ENCODE assay signal across 9 cellular contexts in the genomic region with DNA sequence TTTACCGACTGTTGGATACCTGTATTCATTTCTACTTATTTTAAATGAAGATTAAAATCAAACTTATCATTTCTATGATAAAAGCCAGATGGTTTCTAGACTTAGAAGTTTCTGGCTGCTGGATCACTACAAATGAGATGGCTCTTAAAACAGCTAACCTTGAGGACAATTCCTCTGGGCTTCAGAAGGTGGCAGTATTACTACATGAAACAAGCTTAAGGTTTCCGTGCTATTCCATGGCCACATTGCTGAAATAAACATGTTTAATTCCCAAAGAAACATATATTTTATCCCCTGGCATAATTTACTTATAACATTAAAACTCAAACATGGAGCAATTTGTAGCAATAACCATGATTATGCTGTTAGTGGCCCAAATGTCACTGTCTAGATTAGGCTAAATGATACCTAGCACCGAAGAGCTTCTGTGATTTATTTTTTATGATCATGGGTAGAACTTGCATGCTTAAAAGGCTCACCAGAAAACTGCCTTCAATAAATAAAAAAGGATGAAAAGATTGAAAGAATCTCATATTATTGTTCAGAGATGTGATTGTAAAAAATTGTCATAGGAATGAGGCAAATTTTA.
DNase-seq lines count a peak whose midpoint lies in the region; ATAC-seq and FAIRE-seq lines count a peak whose summit lies in the region.
"Had no signal": no experiment of that assay in that cellular context is flagged by ENCODE, and none has a peak within 500 bp of the region (broad histone marks: within the 10 kb centered on the region; RNA-seq: fewer than 3 reads in every experiment).

No MANE protein-coding gene starts in this region.

- no peaks in the 10 kb centered on the region for H3K36me3 ChIP-seq in SK-N-MC (ENCODE audit: insufficient read depth, low read length)
- H3K36me3 ChIP-seq in MG63 = no peaks in the 10 kb centered on the region
- H3K36me3 ChIP-seq: BLaER1 treated with 17β-estradiol and CSF1 and Interleukin-3, amounts not matched to agents 10 nM and 100 nM had no signal

- H3K4me3 ChIP-seq in SK-N-MC = no peak overlapping the region
- H3K4me3 ChIP-seq in MG63 = no peak overlapping the region
- H3K4me3 ChIP-seq: BLaER1 treated with 17β-estradiol and CSF1 and Interleukin-3, amounts not matched to agents 10 nM and 100 nM had no signal

- DNase-seq in NCI-H1092 treated with DMSO at 0.1 percent for 48 hours (lab: John Stamatoyannopoulos, UW) = peak; percentile 2
- DNase-seq in NCI-H1092 (lab: John Stamatoyannopoulos, UW) = no peak
- DNase-seq in HTR-8/SVneo (ENCODE audit: insufficient read length, low spot score) = peak; percentile 38
- DNase-seq in SK-N-MC (ENCODE audit: low read depth, low spot score) = peak; percentile 37
- peak in 1 of 2 donors; percentile 28 for DNase-seq in frontal cortex (ENCODE audit: low spot score in 2 of 2)
- no peak for DNase-seq in sciatic nerve (ENCODE audit: low spot score)
- no peak for DNase-seq in MG63
- DNase-seq in islet precursor cell = no peak

- no peak overlapping the region for H3K27ac ChIP-seq in SK-N-MC
- H3K27ac ChIP-seq: BLaER1 treated with 17β-estradiol and CSF1 and Interleukin-3, amounts not matched to agents 10 nM and 100 nM had no signal

- no peaks in the 10 kb centered on the region for H3K27me3 ChIP-seq in MG63
- H3K27me3 ChIP-seq: BLaER1 treated with 17β-estradiol and CSF1 and Interleukin-3, amounts not matched to agents 10 nM and 100 nM had no signal

- ATAC-seq in sciatic nerve = peak; percentile 63

- intact Hi-C loops in sciatic nerve (cut with DNase I) = no loop called here

- H3K9me3 ChIP-seq in SK-N-MC (ENCODE audit: low read depth, low read length) (no peaks in the 10 kb centered on the region), MG63 (no peaks in the 10 kb centered on the region)
- H3K9me3 ChIP-seq: BLaER1 treated with 17β-estradiol and CSF1 and Interleukin-3, amounts not matched to agents 10 nM and 100 nM had no signal

- no peak overlapping the region for H3K9ac ChIP-seq in SK-N-MC (ENCODE audit: insufficient read length)
- H3K9ac ChIP-seq: BLaER1 treated with 17β-estradiol and CSF1 and Interleukin-3, amounts not matched to agents 10 nM and 100 nM had no signal

- FAIRE-seq in HTR-8/SVneo (lab: Jason Lieb, UNC) (no peak), frontal cortex (lab: Jason Lieb, UNC) (peak; percentile 6)

Comparison
In these comparisons a context has a peak if more than half of its experiments do, and no peak if none do; other contexts are left out.
1. DNase-seq: peak in NCI-H1092 treated with DMSO at 0.1 percent for 48 hours (single experiment), HTR-8/SVneo (single experiment) and SK-N-MC (single experiment); none in NCI-H1092 (single experiment), sciatic nerve (single experiment), MG63 (single experiment) and islet precursor cell (single experiment).